In genomic region chr12:101781834-101782543, GRCh38 we compare ENCODE assay signal across 14 cellular contexts. TPM values are rescaled to one million over a fixed set of nuclear protein-coding genes. Genes with fewer than 3 reads are reported as not detected.
DNase-seq lines count a peak whose midpoint lies in the region; ATAC-seq, FAIRE-seq and TF ChIP-seq lines count a peak whose summit lies in the region.
"Had no signal": no experiment of that assay in that cellular context is flagged by ENCODE, and none has a peak within 500 bp of the region (broad histone marks: within the 10 kb centered on the region; RNA-seq: fewer than 3 reads in every experiment).

No MANE protein-coding gene starts in this region.

- no peak overlapping the region for H3K4me3 ChIP-seq in ACC112 (ENCODE audit: low read depth, low read length)
- H3K4me3 ChIP-seq in fibroblast of villous mesenchyme (ENCODE audit: low read depth, low read length): no peak overlapping the region
- no peak overlapping the region for H3K4me3 ChIP-seq in colonic mucosa
- H3K4me3 ChIP-seq: uterus had no signal

- H3K27ac ChIP-seq in ACC112 (ENCODE audit: low read depth, low read length) (no peak overlapping the region), colonic mucosa (no peak overlapping the region)
- H3K27ac ChIP-seq: uterus had no signal

- H3K9me3 ChIP-seq in colonic mucosa: no peaks in the 10 kb centered on the region
- H3K9me3 ChIP-seq: uterus had no signal

- H3K36me3 ChIP-seq in ACC112 (ENCODE audit: insufficient read depth, low read length) (no peaks in the 10 kb centered on the region), colonic mucosa (no peaks in the 10 kb centered on the region)
- H3K36me3 ChIP-seq: uterus had no signal

- intact Hi-C loops in colonic mucosa (cut with DNase I): no loop called here

- H3K9ac ChIP-seq in colonic mucosa (ENCODE audit: low read depth in 2 of 2, low read length in 2 of 2): no peak overlapping the region

- peaks cover 73% of the 10 kb centered on the region for H3K36me3 Mint-ChIP-seq in activated CD8-positive, alpha-beta T cell treated with anti-CD3 and anti-CD28 coated beads, Interleukin-2, amount 10 ng/mL, durations not matched to agents 7 days and 5 days (ENCODE audit: low read depth)

- no peaks in the 10 kb centered on the region for H3K9me3 Mint-ChIP-seq in activated CD8-positive, alpha-beta T cell treated with anti-CD3 and anti-CD28 coated beads, Interleukin-2, amount 10 ng/mL, durations not matched to agents 7 days and 5 days (ENCODE audit: insufficient read depth)

- ATAC-seq in activated CD8-positive, alpha-beta T cell treated with anti-CD3 and anti-CD28 coated beads, Interleukin-2, amount 10 ng/mL, durations not matched to agents 7 days and 5 days: no peak
- ATAC-seq in GM18870 (IDR thresholded peaks at IDR 0.05; ENCODE audit: unreplicated experiment): no peak
- ATAC-seq: Right ventricle myocardium inferior had no signal

- DNase-seq in GM18507 (ENCODE audit: extremely low spot score, insufficient read length, low read depth) (no peak), fibroblast of villous mesenchyme (ENCODE audit: low read depth) (peak; percentile 6), NCI-H1694 treated with DMSO at 0.1 percent for 48 hours (lab: John Stamatoyannopoulos, UW) (no peak), GF-D8 (lab: John Stamatoyannopoulos, UW) (no peak), colonic mucosa (no peak)
- no peak for DNase-seq in activated CD8-positive, alpha-beta T cell treated with anti-CD3 and anti-CD28 coated beads, Interleukin-2, amount 10 ng/mL, durations not matched to agents 7 days and 5 days
- DNase-seq: KBM-7, NCI-H187 treated with DMSO at 0.1 percent for 48 hours, NCI-H774, posterior cingulate gyrus, uterus had no signal

- no peak overlapping the region for H3K4me3 Mint-ChIP-seq in activated CD8-positive, alpha-beta T cell treated with anti-CD3 and anti-CD28 coated beads, Interleukin-2, amount 10 ng/mL, durations not matched to agents 7 days and 5 days

- H3K27ac Mint-ChIP-seq in activated CD8-positive, alpha-beta T cell treated with anti-CD3 and anti-CD28 coated beads, Interleukin-2, amount 10 ng/mL, durations not matched to agents 7 days and 5 days: peak overlapping the region; percentile 67

- TF ChIP-seq CTCF in fibroblast of villous mesenchyme (IDR thresholded peaks at IDR 0.05; ENCODE audit: insufficient read depth, low read depth, low read length): no peak
- TF ChIP-seq CTCF in colonic mucosa (IDR thresholded peaks at IDR 0.05): no peak

- H2AFZ ChIP-seq in ACC112 (ENCODE audit: low read length, unreplicated experiment): peak overlapping the region; percentile 61

- H3K27me3 Mint-ChIP-seq in activated CD8-positive, alpha-beta T cell treated with anti-CD3 and anti-CD28 coated beads, Interleukin-2, amount 10 ng/mL, durations not matched to agents 7 days and 5 days (ENCODE audit: low read depth): no peaks in the 10 kb centered on the region

- CTCF ChIA-PET in activated CD8-positive, alpha-beta T cell treated with anti-CD3 and anti-CD28 coated beads, Interleukin-2, amount 10 ng/mL, durations not matched to agents 7 days and 5 days (lab: Charles Lee): interaction anchor here (1.6 to 7.6 kb wide), 6 partner anchors 11 to 58 kb away, joined by 3 to 166 read pairs (median 21); partner anchors contain the start of gene GNPTAB

- POLR2A ChIA-PET in activated CD8-positive, alpha-beta T cell treated with anti-CD3 and anti-CD28 coated beads, Interleukin-2, amount 10 ng/mL, durations not matched to agents 7 days and 5 days (lab: Charles Lee): no interaction called here

- FAIRE-seq in GM18507 (lab: Jason Lieb, UNC): peak; percentile 9

- H3K4me1 Mint-ChIP-seq in activated CD8-positive, alpha-beta T cell treated with anti-CD3 and anti-CD28 coated beads, Interleukin-2, amount 10 ng/mL, durations not matched to agents 7 days and 5 days (ENCODE audit: low read depth): peaks cover 47% of the 10 kb centered on the region

- no peaks in the 10 kb centered on the region for H3K79me2 ChIP-seq in ACC112 (ENCODE audit: control insufficient read depth, insufficient read depth, low read length, unreplicated experiment)

- H3K4me1 ChIP-seq in ACC112 (ENCODE audit: control insufficient read depth, insufficient read depth, low read length, unreplicated experiment) (peaks cover 16% of the 10 kb centered on the region), colonic mucosa (peaks cover 5% of the 10 kb centered on the region)
- H3K4me1 ChIP-seq: uterus had no signal

- H3K27me3 ChIP-seq in ACC112 (ENCODE audit: insufficient read depth, low read length) (no peaks in the 10 kb centered on the region), colonic mucosa (no peaks in the 10 kb centered on the region)
- H3K27me3 ChIP-seq: uterus had no signal

RNA-seq across cellular contexts. Expression of gene SYCP3, which starts 42.7 kb away (rescaled TPM):
- 1 to 10 TPM; 1.7 to 2.0 TPM for total RNA-seq in activated CD8-positive, alpha-beta T cell treated with anti-CD3 and anti-CD28 coated beads, Interleukin-2, amount 10 ng/mL, durations not matched to agents 7 days and 5 days
- total RNA-seq in fibroblast of villous mesenchyme: under 0.01 and 0.32 TPM in 2 replicates
- total RNA-seq in colonic mucosa: under 1 TPM in 1 of 2 donors, not detected in 1; 0.35 TPM
- total RNA-seq: Right ventricle myocardium inferior had no signal

RNA-seq across cellular contexts. Expression of gene GNPTAB, which starts 48.8 kb away (rescaled TPM):
- 100 to 1,000 TPM; 104 to 109 TPM for total RNA-seq in activated CD8-positive, alpha-beta T cell treated with anti-CD3 and anti-CD28 coated beads, Interleukin-2, amount 10 ng/mL, durations not matched to agents 7 days and 5 days
- total RNA-seq in fibroblast of villous mesenchyme (39.3 and 86.8 TPM in 2 replicates), colonic mucosa (100 to 1,000 TPM in 1 of 2 donors, 10 to 100 TPM in 1; 49.1 to 103 TPM)
